10 cellular contexts compared by ENCODE assay signal in genomic region chr6:130848945-130849344, GRCh38. TPM values are rescaled to one million over a fixed set of nuclear protein-coding genes. Genes with fewer than 3 reads are reported as not detected.
A peak's percentile ranks its signal among the peaks of the same experiment; 100 is the strongest.
DNase-seq lines count a peak whose midpoint lies in the region; ATAC-seq and TF ChIP-seq lines count a peak whose summit lies in the region.
"Had no signal": no experiment of that assay in that cellular context is flagged by ENCODE, and none has a peak within 500 bp of the region (broad histone marks: within the 10 kb centered on the region; RNA-seq: fewer than 3 reads in every experiment).

No MANE protein-coding gene starts in this region.

- CTCF ChIA-PET in A673 (lab: Charles Lee): no interaction called here
- CTCF ChIA-PET in activated CD8-positive, alpha-beta T cell treated with anti-CD3 and anti-CD28 coated beads, Interleukin-2, amount 10 ng/mL, durations not matched to agents 7 days and 5 days (lab: Charles Lee): interaction anchor here (0.6 kb wide), 1 partner anchor 37 kb away, joined by 3 read pairs; no protein-coding TSS in a partner anchor

- ATAC-seq in GM19351 (IDR thresholded peaks at IDR 0.05; ENCODE audit: unreplicated experiment) (peak; percentile 91), HG03103 (IDR thresholded peaks at IDR 0.05; ENCODE audit: low read depth, unreplicated experiment) (peak; percentile 93)
- ATAC-seq in activated CD8-positive, alpha-beta T cell treated with anti-CD3 and anti-CD28 coated beads, Interleukin-2, amount 10 ng/mL, durations not matched to agents 7 days and 5 days: peak; percentile 100

- H3K4me3 Mint-ChIP-seq in activated CD8-positive, alpha-beta T cell treated with anti-CD3 and anti-CD28 coated beads, Interleukin-2, amount 10 ng/mL, durations not matched to agents 7 days and 5 days: no peak overlapping the region
- H3K4me3 Mint-ChIP-seq: dendritic cell treated with granulocyte-macrophage colony-stimulating factor and Interleukin-4, amounts not matched to agents 40 ng/mL and 50 ng/mL, for 4 days; neural crest cell had no signal

- POLR2A ChIA-PET in A673 (lab: Charles Lee; ENCODE audit: low non-redundant PET): no interaction called here
- POLR2A ChIA-PET in activated CD8-positive, alpha-beta T cell treated with anti-CD3 and anti-CD28 coated beads, Interleukin-2, amount 10 ng/mL, durations not matched to agents 7 days and 5 days (lab: Charles Lee): no interaction called here

- H3K36me3 ChIP-seq in A673 (ENCODE audit: insufficient read depth, low read length, poor library complexity, severe bottlenecking): no peaks in the 10 kb centered on the region

- H3K4me1 Mint-ChIP-seq in activated CD8-positive, alpha-beta T cell treated with anti-CD3 and anti-CD28 coated beads, Interleukin-2, amount 10 ng/mL, durations not matched to agents 7 days and 5 days (ENCODE audit: low read depth): peaks cover 13% of the 10 kb centered on the region

- peak overlapping the region; percentile 78 for H3K27ac Mint-ChIP-seq in activated CD8-positive, alpha-beta T cell treated with anti-CD3 and anti-CD28 coated beads, Interleukin-2, amount 10 ng/mL, durations not matched to agents 7 days and 5 days
- H3K27ac Mint-ChIP-seq: dendritic cell treated with granulocyte-macrophage colony-stimulating factor and Interleukin-4, amounts not matched to agents 40 ng/mL and 50 ng/mL, for 4 days had no signal

- H3K4me3 ChIP-seq in A673 (ENCODE audit: low read depth, low read length, poor library complexity, severe bottlenecking) (no peak overlapping the region), dorsolateral prefrontal cortex (no peak overlapping the region)

- BruUV-seq in A673 (replicated peaks; lab: Mats Ljungman, UMichigan): no TSS peak

- H3K4me1 ChIP-seq in A673 (ENCODE audit: insufficient read depth, low read length, poor library complexity, severe bottlenecking): peaks cover 3% of the 10 kb centered on the region

- intact Hi-C loops in A673 (cut with micrococcal nuclease; ENCODE audit: unreplicated experiment): loop anchor here (10.0 kb wide), 1 partner anchor 814 kb away; no protein-coding TSS in a partner anchor
- intact Hi-C loops in dorsolateral prefrontal cortex (cut with DNase I): loop anchor here in 1 of 2 donors (10.0 kb wide), 1 partner anchor 524 kb away; no protein-coding TSS in a partner anchor

- H3K27ac ChIP-seq in A673 (ENCODE audit: low read depth, low read length, poor library complexity, severe bottlenecking) (no peak overlapping the region), dorsolateral prefrontal cortex (no peak overlapping the region)

- H3K9me3 ChIP-seq in A673 (ENCODE audit: low read depth, low read length, poor library complexity, severe bottlenecking): no peaks in the 10 kb centered on the region

- H3K27me3 ChIP-seq in A673 (replicated peaks; ENCODE audit: insufficient read depth, low read depth, low read length, poor library complexity) (no peaks in the 10 kb centered on the region), dorsolateral prefrontal cortex (no peaks in the 10 kb centered on the region)

- H3K27me3 Mint-ChIP-seq in activated CD8-positive, alpha-beta T cell treated with anti-CD3 and anti-CD28 coated beads, Interleukin-2, amount 10 ng/mL, durations not matched to agents 7 days and 5 days (ENCODE audit: low read depth): no peaks in the 10 kb centered on the region
- H3K27me3 Mint-ChIP-seq: dendritic cell treated with granulocyte-macrophage colony-stimulating factor and Interleukin-4, amounts not matched to agents 40 ng/mL and 50 ng/mL, for 4 days had no signal

- H3K9me3 Mint-ChIP-seq in activated CD8-positive, alpha-beta T cell treated with anti-CD3 and anti-CD28 coated beads, Interleukin-2, amount 10 ng/mL, durations not matched to agents 7 days and 5 days (ENCODE audit: insufficient read depth): no peaks in the 10 kb centered on the region
- H3K9me3 Mint-ChIP-seq: dendritic cell treated with granulocyte-macrophage colony-stimulating factor and Interleukin-4, amounts not matched to agents 40 ng/mL and 50 ng/mL, for 4 days; neural crest cell had no signal

- H3K36me3 Mint-ChIP-seq in activated CD8-positive, alpha-beta T cell treated with anti-CD3 and anti-CD28 coated beads, Interleukin-2, amount 10 ng/mL, durations not matched to agents 7 days and 5 days (ENCODE audit: low read depth): no peaks in the 10 kb centered on the region

- DNase-seq in A673 (ENCODE audit: low spot score) (peak; percentile 27), dorsolateral prefrontal cortex (no peak), AG20443 (ENCODE audit: low spot score) (no peak), GM19238 (ENCODE audit: insufficient read length, low spot score) (no peak), islet precursor cell (no peak)
- peak; percentile 78 for DNase-seq in activated CD8-positive, alpha-beta T cell treated with anti-CD3 and anti-CD28 coated beads, Interleukin-2, amount 10 ng/mL, durations not matched to agents 7 days and 5 days

- TF ChIP-seq CTCF in A673 (conservative IDR thresholded peaks at IDR 0.05; ENCODE audit: low read depth, low read length): no peak
- no peak for TF ChIP-seq CTCF in dorsolateral prefrontal cortex (IDR thresholded peaks at IDR 0.05 in 54 of 56, conservative IDR thresholded peaks at IDR 0.05 in 2 of 56; ENCODE audit: low read depth in 1 of 56, partially characterized antibody in 56 of 56)

RNA-seq across cellular contexts. Expression of gene SMLR1, which starts 21.7 kb away (rescaled TPM):
- total RNA-seq in A673 (2021) (not detected in 2 replicates), dorsolateral prefrontal cortex (not detected)
- not detected for total RNA-seq in activated CD8-positive, alpha-beta T cell treated with anti-CD3 and anti-CD28 coated beads, Interleukin-2, amount 10 ng/mL, durations not matched to agents 7 days and 5 days
- total RNA-seq: neural crest cell had no signal

Comparison
In these comparisons a context has a peak if more than half of its experiments do, and no peak if none do; other contexts are left out.
1. DNase-seq: peak in A673 (single experiment) and activated CD8-positive, alpha-beta T cell treated with anti-CD3 and anti-CD28 coated beads, Interleukin-2, amount 10 ng/mL, durations not matched to agents 7 days and 5 days (single experiment); none in dorsolateral prefrontal cortex (0 of 10), AG20443 (single experiment), GM19238 (single experiment) and islet precursor cell (single experiment).
2. Peak in every context shown above with its lines, with median percentiles within 50 percentile points of each other: ATAC-seq.